In genomic region chr5:150781706-150782614, GRCh38 we compare ENCODE assay signal across 9 cellular contexts. TPM values are rescaled to one million over a fixed set of nuclear protein-coding genes. Genes with fewer than 3 reads are reported as not detected.
DNase-seq lines count a peak whose midpoint lies in the region; ATAC-seq and TF ChIP-seq lines count a peak whose summit lies in the region.
"Had no signal": no experiment of that assay in that cellular context is flagged by ENCODE, and none has a peak within 500 bp of the region (broad histone marks: within the 10 kb centered on the region; RNA-seq: fewer than 3 reads in every experiment).

No MANE protein-coding gene starts in this region.

- H3K27me3 ChIP-seq in brain microvascular endothelial cell (replicated peaks) (no peaks in the 10 kb centered on the region), lung (ENCODE audit: control insufficient read depth, insufficient read depth) (no peaks in the 10 kb centered on the region), vagina (no peaks in the 10 kb centered on the region)

- TF ChIP-seq POLR2A in vagina (IDR thresholded peaks at IDR 0.05), result peak in 1 of 2 donors; percentile 26

- peaks cover 73% of the 10 kb centered on the region for H3K4me1 Mint-ChIP-seq in activated naive CD4-positive, alpha-beta T cell treated with anti-CD3 and anti-CD28 coated beads for 36 hours (ENCODE audit: low read depth)

- H3K4me1 ChIP-seq in lung (ENCODE audit: control insufficient read depth in 2 of 2, insufficient read depth in 2 of 2, low read length in 2 of 2) (peaks cover 17 to 22% of the 10 kb centered on the region in 2 donors), vagina (peaks cover 67% of the 10 kb centered on the region)

- H3K27ac ChIP-seq in brain microvascular endothelial cell (peak overlapping the region; percentile 67), lung (ENCODE audit: low read depth in 1 of 2, low read length in 1 of 2) (peak overlapping the region; percentile 76 to 81), vagina (peak overlapping the region; percentile 86)

- H3K27me3 Mint-ChIP-seq in activated naive CD4-positive, alpha-beta T cell treated with anti-CD3 and anti-CD28 coated beads for 36 hours (ENCODE audit: low read depth), result no peaks in the 10 kb centered on the region

- CTCF ChIA-PET in activated naive CD4-positive, alpha-beta T cell treated with anti-CD3 and anti-CD28 coated beads for 36 hours (lab: Charles Lee), result interaction anchor here (0.8 to 5.8 kb wide), 8 partner anchors 8 to 360 kb away, joined by 3 to 63 read pairs (median 6); partner anchors contain the start of genes IRGM and RBM22

- peaks cover 5% of the 10 kb centered on the region for H3K9me3 Mint-ChIP-seq in activated naive CD4-positive, alpha-beta T cell treated with anti-CD3 and anti-CD28 coated beads for 36 hours

- DNase-seq in activated naive CD4-positive, alpha-beta T cell treated with anti-CD3 and anti-CD28 coated beads for 36 hours, result no peak
- DNase-seq in activated naive CD4-positive, alpha-beta T cell treated with anti-CD3 and anti-CD28 coated beads, Interleukin-2, amount 50 U/mL, for 16 hours, result no peak
- DNase-seq in brain microvascular endothelial cell, result peak; percentile 55
- no peak for DNase-seq in lung (ENCODE audit: low spot score)
- peak in 1 of 2 donors; percentile 97 for DNase-seq in vagina (ENCODE audit: extremely low spot score in 2 of 2)
- no peak for DNase-seq in central memory CD4-positive, alpha-beta T cell

- H3K9me3 ChIP-seq in lung (ENCODE audit: control insufficient read depth in 2 of 2, insufficient read depth in 1 of 2, low read length in 1 of 2), result no peaks in the 10 kb centered on the region
- H3K9me3 ChIP-seq in vagina, result no peaks in the 10 kb centered on the region

- no peak for TF ChIP-seq CTCF in brain microvascular endothelial cell (IDR thresholded peaks at IDR 0.05; ENCODE audit: low read depth, low read length, missing control alignments)
- no peak for TF ChIP-seq CTCF in lung (IDR thresholded peaks at IDR 0.05; ENCODE audit: control extremely low read depth, extremely low read depth)
- TF ChIP-seq CTCF in vagina (IDR thresholded peaks at IDR 0.05), result no peak

- ATAC-seq in lung (ENCODE audit: insufficient read depth, low FRiP score), result no peak
- no peak for ATAC-seq in HG03460 (IDR thresholded peaks at IDR 0.05; ENCODE audit: unreplicated experiment)
- ATAC-seq in HG03039 (IDR thresholded peaks at IDR 0.05; ENCODE audit: unreplicated experiment), result no peak

- H3K4me3 ChIP-seq in brain microvascular endothelial cell (ENCODE audit: low read depth, low read length), result peak overlapping the region; percentile 33
- H3K4me3 ChIP-seq in lung, result no peak overlapping the region
- peak overlapping the region in 1 of 2 donors; percentile 66 for H3K4me3 ChIP-seq in vagina

- H3K4me3 Mint-ChIP-seq in activated naive CD4-positive, alpha-beta T cell treated with anti-CD3 and anti-CD28 coated beads for 36 hours, result peak overlapping the region; percentile 5
- H3K4me3 Mint-ChIP-seq: memory B cell had no signal

- peak overlapping the region; percentile 97 for H3K27ac Mint-ChIP-seq in activated naive CD4-positive, alpha-beta T cell treated with anti-CD3 and anti-CD28 coated beads for 36 hours
- H3K27ac Mint-ChIP-seq: memory B cell had no signal

- H3K36me3 Mint-ChIP-seq in activated naive CD4-positive, alpha-beta T cell treated with anti-CD3 and anti-CD28 coated beads for 36 hours (ENCODE audit: low read depth), result peaks cover 36% of the 10 kb centered on the region

- in situ Hi-C loops in brain microvascular endothelial cell (cut with HindIII; ENCODE audit: low pct_ligation_motif_present, low sequenced_read_pairs), result no loop called here

- intact Hi-C loops in activated naive CD4-positive, alpha-beta T cell treated with anti-CD3 and anti-CD28 coated beads for 36 hours (cut with micrococcal nuclease), result loop anchor here (2.0 to 10.0 kb wide), 7 partner anchors 299 to 1977 kb away; partner anchors contain the start of genes CD74, G3BP1, GM2A and TNIP1
- intact Hi-C loops in vagina (cut with DNase I), result loop anchor here (10.0 kb wide), 1 partner anchor 1377 kb away; no protein-coding TSS in a partner anchor

- WGBS in lung, 2 donors, result 66 to 68% methylated on average over 10 of the region's 10 CpGs

- H3K36me3 ChIP-seq in brain microvascular endothelial cell (replicated peaks) (no peaks in the 10 kb centered on the region), lung (ENCODE audit: control insufficient read depth in 2 of 2, insufficient read depth in 2 of 2, low read length in 2 of 2) (no peaks in the 10 kb centered on the region), vagina (no peaks in the 10 kb centered on the region)

RNA-seq across cellular contexts. Expression of gene SMIM3, which starts 3.4 kb away (rescaled TPM):
- 10 to 100 TPM; 32.9 to 37.4 TPM for total RNA-seq in activated naive CD4-positive, alpha-beta T cell treated with anti-CD3 and anti-CD28 coated beads for 36 hours
- total RNA-seq in lung (10 to 100 TPM; 14.3 to 19.7 TPM), vagina (46.7 TPM)
- polyA plus RNA-seq in lung, result 10 to 100 TPM; 14.0 to 54.8 TPM

RNA-seq across cellular contexts. Expression of gene DCTN4, which starts 23.1 kb away (rescaled TPM):
- 10 to 100 TPM; 41.0 to 47.7 TPM for total RNA-seq in activated naive CD4-positive, alpha-beta T cell treated with anti-CD3 and anti-CD28 coated beads for 36 hours
- total RNA-seq in lung (100 to 1,000 TPM in 1 of 2 donors, 10 to 100 TPM in 1; 69.1 to 105 TPM), vagina (51.3 TPM)
- 10 to 100 TPM; 21.2 to 27.1 TPM for polyA plus RNA-seq in lung
